In the genomic region with DNA sequence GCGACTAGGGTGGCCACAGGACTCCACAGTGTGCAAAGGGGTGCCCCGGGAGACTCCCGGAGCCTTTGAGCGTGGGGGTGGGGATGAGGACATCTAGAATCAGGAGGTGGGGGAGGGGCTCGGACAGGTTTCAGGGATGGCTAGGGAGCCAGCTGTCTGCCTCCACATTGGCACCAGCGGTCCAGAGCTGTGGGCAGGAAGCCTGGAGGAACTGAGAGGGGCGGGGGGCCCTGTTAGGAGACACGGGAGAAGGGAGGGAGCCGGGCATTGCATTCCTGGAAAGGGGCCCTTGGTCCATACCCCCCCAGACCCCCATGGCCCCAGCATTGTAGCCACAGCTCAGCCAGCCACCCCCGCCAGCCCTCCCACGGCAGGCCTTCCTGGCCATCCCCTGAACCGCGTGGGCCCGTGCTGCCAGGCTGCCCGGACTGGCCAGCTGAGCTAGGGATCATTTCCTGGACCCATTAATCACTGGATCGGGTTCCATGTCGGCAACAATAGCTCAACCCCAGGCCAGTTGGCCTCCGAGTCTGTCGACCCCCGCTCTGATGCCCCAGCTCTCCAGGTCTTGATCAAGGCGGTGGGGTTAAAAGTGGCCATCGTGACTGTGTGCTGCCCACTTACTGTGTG, we compare ENCODE assay signal across 1 cellular context.
TF ChIP-seq lines count a peak whose summit lies in the region.

No MANE protein-coding gene starts in this region.

TF ChIP-seq in H1, 55 proteins besides CTCF, POLR2A, EP300 and RAD21:
- TF ChIP-seq EZH2 (IDR thresholded peaks at IDR 0.05; ENCODE audit: low read depth, low read length, severe bottlenecking), result no peak
- no peak for TF ChIP-seq CHD1 (IDR thresholded peaks at IDR 0.05; ENCODE audit: low read depth, low read length)
- TF ChIP-seq TCF12 (IDR thresholded peaks at IDR 0.05; ENCODE audit: low read depth, low read length), result no peak
- no peak for TF ChIP-seq ASH2L (IDR thresholded peaks at IDR 0.05; ENCODE audit: low read length)
- TF ChIP-seq SP2 (IDR thresholded peaks at IDR 0.05; ENCODE audit: low read length), result no peak
- no peak for TF ChIP-seq RFX5 (IDR thresholded peaks at IDR 0.05; ENCODE audit: borderline replicate concordance, low read depth, low read length)
- no peak for TF ChIP-seq KDM5A (IDR thresholded peaks at IDR 0.05; ENCODE audit: low read length)
- TF ChIP-seq CHD2 (IDR thresholded peaks at IDR 0.05; ENCODE audit: low read length), result no peak
- TF ChIP-seq YY1 (IDR thresholded peaks at IDR 0.05; ENCODE audit: low read depth, low read length), result no peak
- TF ChIP-seq EGR1 (IDR thresholded peaks at IDR 0.05; ENCODE audit: borderline replicate concordance, low read depth, low read length), result no peak
- TF ChIP-seq POU5F1 (IDR thresholded peaks at IDR 0.05; ENCODE audit: low read depth, low read length), result no peak
- no peak for TF ChIP-seq SAP30 (IDR thresholded peaks at IDR 0.05; ENCODE audit: insufficient read depth, insufficient replicate concordance, low read length)
- TF ChIP-seq GABPA (IDR thresholded peaks at IDR 0.05; ENCODE audit: borderline replicate concordance, insufficient read depth, low read length), result no peak
- TF ChIP-seq GTF2F1 (IDR thresholded peaks at IDR 0.05; ENCODE audit: borderline replicate concordance, low read depth, low read length), result no peak
- no peak for TF ChIP-seq CTBP2 (IDR thresholded peaks at IDR 0.05; ENCODE audit: borderline replicate concordance, insufficient read depth, insufficient read length, low read length)
- TF ChIP-seq TAF1 (IDR thresholded peaks at IDR 0.05; ENCODE audit: low read depth, low read length), result no peak
